In genomic region chr15:69114231-69114937, GRCh38 we compare ENCODE assay signal across 17 cellular contexts. TPM values are rescaled to one million over a fixed set of nuclear protein-coding genes. Genes with fewer than 3 reads are reported as not detected.
DNase-seq lines count a peak whose midpoint lies in the region; ATAC-seq and TF ChIP-seq lines count a peak whose summit lies in the region.
"Had no signal": no experiment of that assay in that cellular context is flagged by ENCODE, and none has a peak within 500 bp of the region (broad histone marks: within the 10 kb centered on the region; RNA-seq: fewer than 3 reads in every experiment).

No MANE protein-coding gene starts in this region.

- peaks cover 6% of the 10 kb centered on the region for H3K27me3 Mint-ChIP-seq in neural progenitor cell (ENCODE audit: insufficient read depth, low read depth)
- H3K27me3 Mint-ChIP-seq: activated naive CD4-positive, alpha-beta T cell treated with anti-CD3 and anti-CD28 coated beads, Interleukin-2, amount 50 U/mL, for 24 hours had no signal

- no peak overlapping the region for H3K9ac ChIP-seq in neural progenitor cell
- H3K9ac ChIP-seq in colonic mucosa (ENCODE audit: low read depth in 2 of 2, low read length in 2 of 2) = no peak overlapping the region

- intact Hi-C loops in colonic mucosa (cut with DNase I) = no loop called here

- peaks cover 43% of the 10 kb centered on the region for H3K4me1 Mint-ChIP-seq in neural progenitor cell
- H3K4me1 Mint-ChIP-seq: activated naive CD4-positive, alpha-beta T cell treated with anti-CD3 and anti-CD28 coated beads, Interleukin-2, amount 50 U/mL, for 24 hours had no signal

- peaks cover 4% of the 10 kb centered on the region for H4K20me1 ChIP-seq in neural progenitor cell (ENCODE audit: low read depth)

- no peaks in the 10 kb centered on the region for H3K36me3 Mint-ChIP-seq in neural progenitor cell
- H3K36me3 Mint-ChIP-seq: activated naive CD4-positive, alpha-beta T cell treated with anti-CD3 and anti-CD28 coated beads, Interleukin-2, amount 50 U/mL, for 24 hours had no signal

- no peak overlapping the region for H3K27ac Mint-ChIP-seq in neural progenitor cell
- H3K27ac Mint-ChIP-seq: activated naive CD4-positive, alpha-beta T cell treated with anti-CD3 and anti-CD28 coated beads, Interleukin-2, amount 50 U/mL, for 24 hours had no signal

- H3K4me2 ChIP-seq in neural progenitor cell = no peak overlapping the region

- peaks cover 24% of the 10 kb centered on the region for H3F3A ChIP-seq in neural progenitor cell (ENCODE audit: low read depth)

- TF ChIP-seq CTCF in neural progenitor cell (IDR thresholded peaks at IDR 0.05) = no peak
- TF ChIP-seq CTCF in colonic mucosa (IDR thresholded peaks at IDR 0.05) = no peak

- no peak overlapping the region for H3K27ac ChIP-seq in neural progenitor cell
- no peak overlapping the region for H3K27ac ChIP-seq in colonic mucosa

- H3K36me3 ChIP-seq in neural progenitor cell = no peaks in the 10 kb centered on the region
- no peaks in the 10 kb centered on the region for H3K36me3 ChIP-seq in colonic mucosa

- peaks cover 55% of the 10 kb centered on the region for H3K27me3 ChIP-seq in neural progenitor cell
- no peaks in the 10 kb centered on the region for H3K27me3 ChIP-seq in colonic mucosa

- no peak overlapping the region for H2AFZ ChIP-seq in neural progenitor cell (replicated peaks)

- H3K4me3 Mint-ChIP-seq in neural progenitor cell = peak overlapping the region; percentile 7
- H3K4me3 Mint-ChIP-seq: activated naive CD4-positive, alpha-beta T cell treated with anti-CD3 and anti-CD28 coated beads, Interleukin-2, amount 50 U/mL, for 24 hours had no signal

- ATAC-seq in HG02870 (IDR thresholded peaks at IDR 0.05; ENCODE audit: unreplicated experiment) = no peak

- peak; percentile 45 for TF ChIP-seq POLR2A in erythroblast (IDR thresholded peaks at IDR 0.05; ENCODE audit: low read length)

- H3K9me3 Mint-ChIP-seq in neural progenitor cell = no peaks in the 10 kb centered on the region
- H3K9me3 Mint-ChIP-seq: activated naive CD4-positive, alpha-beta T cell treated with anti-CD3 and anti-CD28 coated beads, Interleukin-2, amount 50 U/mL, for 24 hours had no signal

- DNase-seq in ELF-1 (ENCODE audit: low read depth, low spot score) (peak; percentile 62), SK-N-DZ (ENCODE audit: low spot score) (peak; percentile 49), erythroblast (lab: John Stamatoyannopoulos, UW) (peak; percentile 90 to 99), neural progenitor cell (ENCODE audit: low spot score) (no peak), NCI-H1092 treated with DMSO at 0.1 percent for 48 hours (lab: John Stamatoyannopoulos, UW) (no peak), SKM-1 treated with dmso at 0.1 percent for 144 hours (lab: John Stamatoyannopoulos, UW; ENCODE audit: unreplicated experiment) (no peak), colonic mucosa (no peak)
- DNase-seq: activated CD4-positive, alpha-beta T cell treated with anti-CD3 and anti-CD28 coated beads, Interleukin-2, amount 50 U/mL, for 1 hour; activated T-cell treated with anti-CD3 and anti-CD28 coated beads for 4 hours; head of caudate nucleus; IMR-90; NCI-H1092; NCI-H526; occipital lobe; stimulated activated CD4-positive, alpha-beta T cell treated with anti-CD3 and anti-CD28 coated beads, Interleukin-2, amount 100 ng/mL, for 48 hours had no signal

- H3K79me2 ChIP-seq in neural progenitor cell (ENCODE audit: low read depth) = no peaks in the 10 kb centered on the region

- H3K9me3 ChIP-seq in neural progenitor cell (ENCODE audit: low read depth) (no peaks in the 10 kb centered on the region), colonic mucosa (no peaks in the 10 kb centered on the region)

- H3K4me1 ChIP-seq in neural progenitor cell (peaks cover 34% of the 10 kb centered on the region), colonic mucosa (no peaks in the 10 kb centered on the region)

- no peak overlapping the region for H3K4me3 ChIP-seq in neural progenitor cell
- no peak overlapping the region for H3K4me3 ChIP-seq in colonic mucosa

RNA-seq across cellular contexts. Expression of gene GLCE, which starts 46.1 kb away (rescaled TPM):
- 24.2 and 30.0 TPM in 2 replicates for polyA plus RNA-seq in SK-N-DZ (2014; cell fraction: cytosol; rRNA removed)
- polyA plus RNA-seq in SK-N-DZ (2014; cell fraction: nucleus; rRNA removed) = 23.5 and 23.6 TPM in 2 replicates
- total RNA-seq in neural progenitor cell (ENCODE audit: low replicate concordance) (11.3 and 22.7 TPM in 2 replicates), colonic mucosa (10 to 100 TPM; 28.0 to 61.1 TPM)

Comparison
In these comparisons a context has a peak if more than half of its experiments do, and no peak if none do; other contexts are left out.
1. DNase-seq: peak in ELF-1 (single experiment), SK-N-DZ (single experiment) and erythroblast (2 of 2); none in neural progenitor cell (single experiment), NCI-H1092 treated with DMSO at 0.1 percent for 48 hours (single experiment), SKM-1 treated with dmso at 0.1 percent for 144 hours (single experiment) and colonic mucosa (single experiment).